9 cellular contexts compared by ENCODE assay signal in genomic region chr15:68316061-68316804, GRCh38. TPM values are rescaled to one million over a fixed set of nuclear protein-coding genes. Genes with fewer than 3 reads are reported as not detected.
DNase-seq lines count a peak whose midpoint lies in the region; ATAC-seq and TF ChIP-seq lines count a peak whose summit lies in the region.
"Had no signal": no experiment of that assay in that cellular context is flagged by ENCODE, and none has a peak within 500 bp of the region (broad histone marks: within the 10 kb centered on the region; RNA-seq: fewer than 3 reads in every experiment).

No MANE protein-coding gene starts in this region.

- peaks cover 8% of the 10 kb centered on the region for H3K27me3 Mint-ChIP-seq in glutamatergic neuron (ENCODE audit: unreplicated experiment)

- H3K4me3 Mint-ChIP-seq in glutamatergic neuron (ENCODE audit: unreplicated experiment) = no peak overlapping the region

- H3K4me3 ChIP-seq in right atrium auricular region (no peak overlapping the region), upper lobe of right lung (no peak overlapping the region)

- peaks cover 4% of the 10 kb centered on the region for H3K9me3 Mint-ChIP-seq in glutamatergic neuron (ENCODE audit: unreplicated experiment)

- peaks cover 25% of the 10 kb centered on the region for H3K4me1 Mint-ChIP-seq in glutamatergic neuron (ENCODE audit: low read depth, unreplicated experiment)

- ATAC-seq in upper lobe of right lung (no peak), HG02981 (IDR thresholded peaks at IDR 0.05; ENCODE audit: unreplicated experiment) (no peak), HG03159 (IDR thresholded peaks at IDR 0.05; ENCODE audit: unreplicated experiment) (no peak), GM21786 (IDR thresholded peaks at IDR 0.05; ENCODE audit: unreplicated experiment) (no peak)

- H3K36me3 ChIP-seq in right atrium auricular region (peaks cover 17% of the 10 kb centered on the region), upper lobe of right lung (no peaks in the 10 kb centered on the region)

- in situ Hi-C loops in SK-MEL-5 (cut with HindIII; ENCODE audit: low pct_unique_long_range_greater_than_20kb, low sequenced_read_pairs) = no loop called here

- H3K4me1 ChIP-seq in right atrium auricular region = peaks cover 0 to 13% of the 10 kb centered on the region in 2 donors
- no peaks in the 10 kb centered on the region for H3K4me1 ChIP-seq in upper lobe of right lung

- H3K27ac ChIP-seq in right atrium auricular region = no peak overlapping the region
- H3K27ac ChIP-seq in upper lobe of right lung = no peak overlapping the region

- no peak overlapping the region for H3K27ac Mint-ChIP-seq in glutamatergic neuron (ENCODE audit: unreplicated experiment)

- H3K9me3 ChIP-seq in right atrium auricular region (no peaks in the 10 kb centered on the region), upper lobe of right lung (no peaks in the 10 kb centered on the region)

- TF ChIP-seq CTCF in right atrium auricular region (IDR thresholded peaks at IDR 0.05) (no peak), glutamatergic neuron (IDR thresholded peaks at IDR 0.05; ENCODE audit: partially characterized antibody, unreplicated experiment) (no peak), upper lobe of right lung (IDR thresholded peaks at IDR 0.05) (no peak)

- intact Hi-C loops in cardiac septum (cut with DNase I) = no loop called here
- intact Hi-C loops in upper lobe of right lung (cut with DNase I) = no loop called here

- peak; percentile 75 for DNase-seq in cardiac septum (ENCODE audit: low spot score)
- DNase-seq in right atrium auricular region (ENCODE audit: low spot score) = no peak
- DNase-seq in SK-MEL-5 (ENCODE audit: low read depth, low spot score) = peak; percentile 47
- DNase-seq in glutamatergic neuron = peak; percentile 71
- peak; percentile 61 for DNase-seq in upper lobe of right lung
- DNase-seq: DMS153 had no signal

- H3K36me3 Mint-ChIP-seq in glutamatergic neuron (ENCODE audit: unreplicated experiment) = peaks cover 3% of the 10 kb centered on the region

- no peaks in the 10 kb centered on the region for H3K27me3 ChIP-seq in right atrium auricular region
- H3K27me3 ChIP-seq in upper lobe of right lung = no peaks in the 10 kb centered on the region

RNA-seq across cellular contexts. Expression of gene FEM1B, which starts 38.7 kb away (rescaled TPM):
- total RNA-seq in cardiac septum (114 TPM), right atrium auricular region (10 to 100 TPM; 33.1 to 55.3 TPM), glutamatergic neuron (ENCODE audit: unreplicated experiment) (69.6 TPM), upper lobe of right lung (42.3 TPM)
- 53.4 and 56.6 TPM in 2 replicates for total RNA-seq in SK-MEL-5 (2014; rRNA removed; shearing (Covaris generic))
- 22.7 and 32.5 TPM in 2 replicates for polyA plus RNA-seq in SK-MEL-5 (2015; cell fraction: cytosol; rRNA removed)
- 41.4 and 49.6 TPM in 2 replicates for polyA plus RNA-seq in SK-MEL-5 (2015; cell fraction: nucleus; rRNA removed)
